15 cellular contexts compared by ENCODE assay signal in the genomic region with DNA sequence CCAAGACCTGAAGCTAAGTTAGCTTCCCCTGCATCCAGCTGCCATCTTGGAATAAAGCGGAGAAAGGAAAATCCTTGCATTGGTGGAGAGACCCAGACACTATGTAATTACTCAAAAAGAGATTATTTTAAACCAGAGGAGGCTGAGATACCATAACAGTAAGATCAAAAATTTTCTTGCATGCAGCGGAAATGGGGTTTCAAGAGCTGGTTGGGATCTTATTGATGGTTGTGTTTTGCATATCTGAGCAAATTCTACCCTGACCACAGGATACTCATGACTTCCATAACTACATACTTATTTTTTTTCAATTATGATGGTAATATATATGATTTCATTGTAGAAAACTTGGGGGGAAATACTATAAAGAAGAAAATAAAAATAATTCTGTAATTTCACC. TPM values are rescaled to one million over a fixed set of nuclear protein-coding genes. Genes with fewer than 3 reads are reported as not detected.
"Had no signal": no experiment of that assay in that cellular context is flagged by ENCODE, and none has a peak within 500 bp of the region (broad histone marks: within the 10 kb centered on the region; RNA-seq: fewer than 3 reads in every experiment).

No MANE protein-coding gene starts in this region.

- H3K27ac Mint-ChIP-seq: activated B cell treated with CpG ODN at 0.5 μM for 24 hours; activated naive CD4-positive, alpha-beta T cell treated with anti-CD3 and anti-CD28 coated beads, Interleukin-2, amount 50 U/mL, for 24 hours; activated T-helper 1 cell treated with anti-CD3 and anti-CD28 coated beads, Interleukin-12 subunit alpha, Interleukin-12 subunit beta, Interleukin-2, Interleukin-4 antibody, amounts not matched to agents 30 ng/mL and 10 ng/mL and 1 ng/mL, durations not matched to agents 14 hours and 24 hours and 36 hours; mesothelial cell of epicardium had no signal

- H3K4me1 Mint-ChIP-seq: activated B cell treated with CpG ODN at 0.5 μM for 24 hours had no signal

- H3K4me3 Mint-ChIP-seq: activated B cell treated with CpG ODN at 0.5 μM for 24 hours; activated naive CD4-positive, alpha-beta T cell treated with anti-CD3 and anti-CD28 coated beads, Interleukin-2, amount 50 U/mL, for 24 hours; activated T-helper 1 cell treated with anti-CD3 and anti-CD28 coated beads, Interleukin-12 subunit alpha, Interleukin-12 subunit beta, Interleukin-2, Interleukin-4 antibody, amounts not matched to agents 30 ng/mL and 10 ng/mL and 1 ng/mL, durations not matched to agents 14 hours and 24 hours and 36 hours; mesothelial cell of epicardium had no signal

- H3K9me3 Mint-ChIP-seq: activated B cell treated with CpG ODN at 0.5 μM for 24 hours; activated naive CD4-positive, alpha-beta T cell treated with anti-CD3 and anti-CD28 coated beads, Interleukin-2, amount 50 U/mL, for 24 hours; activated T-helper 1 cell treated with anti-CD3 and anti-CD28 coated beads, Interleukin-12 subunit alpha, Interleukin-12 subunit beta, Interleukin-2, Interleukin-4 antibody, amounts not matched to agents 30 ng/mL and 10 ng/mL and 1 ng/mL, durations not matched to agents 14 hours and 24 hours and 36 hours; mesothelial cell of epicardium had no signal

- DNase-seq: activated B cell treated with CpG ODN at 0.5 μM for 24 hours; aorta; dorsolateral prefrontal cortex; left cardiac atrium; lower lobe of right lung; pancreas; SK-N-SH; stimulated activated CD4-positive, alpha-beta T cell treated with anti-CD3 and anti-CD28 coated beads, Interleukin-12 subunit alpha, Interleukin-12 subunit beta, amount 100 ng/mL, for 4 hours; stimulated activated CD4-positive, alpha-beta T cell treated with anti-CD3 and anti-CD28 coated beads, Interleukin-2, amount 100 ng/mL, for 48 hours; stimulated activated CD8-positive, alpha-beta memory T cell treated with anti-CD3 and anti-CD28 coated beads, Interleukin-4, amount 100 ng/mL, for 48 hours had no signal

- ATAC-seq: left cardiac atrium, lower lobe of right lung, pancreas had no signal

- H3K36me3 Mint-ChIP-seq: activated naive CD4-positive, alpha-beta T cell treated with anti-CD3 and anti-CD28 coated beads, Interleukin-2, amount 50 U/mL, for 24 hours; mesothelial cell of epicardium had no signal

RNA-seq across cellular contexts. Expression of a gene that starts 17.5 kb away (rescaled TPM):
- total RNA-seq: activated CD8-positive, alpha-beta memory T cell treated with anti-CD3 and anti-CD28 coated beads for 36 hours; T-helper 1 cell treated with Interleukin-12 subunit alpha and Interleukin-12 subunit beta and Interleukin-4 antibody, amounts not matched to agents 30 ng/mL and 1 ng/mL, for 36 hours had no signal
